Comparison of ENCODE assay signal across 9 cellular contexts in the genomic region with DNA sequence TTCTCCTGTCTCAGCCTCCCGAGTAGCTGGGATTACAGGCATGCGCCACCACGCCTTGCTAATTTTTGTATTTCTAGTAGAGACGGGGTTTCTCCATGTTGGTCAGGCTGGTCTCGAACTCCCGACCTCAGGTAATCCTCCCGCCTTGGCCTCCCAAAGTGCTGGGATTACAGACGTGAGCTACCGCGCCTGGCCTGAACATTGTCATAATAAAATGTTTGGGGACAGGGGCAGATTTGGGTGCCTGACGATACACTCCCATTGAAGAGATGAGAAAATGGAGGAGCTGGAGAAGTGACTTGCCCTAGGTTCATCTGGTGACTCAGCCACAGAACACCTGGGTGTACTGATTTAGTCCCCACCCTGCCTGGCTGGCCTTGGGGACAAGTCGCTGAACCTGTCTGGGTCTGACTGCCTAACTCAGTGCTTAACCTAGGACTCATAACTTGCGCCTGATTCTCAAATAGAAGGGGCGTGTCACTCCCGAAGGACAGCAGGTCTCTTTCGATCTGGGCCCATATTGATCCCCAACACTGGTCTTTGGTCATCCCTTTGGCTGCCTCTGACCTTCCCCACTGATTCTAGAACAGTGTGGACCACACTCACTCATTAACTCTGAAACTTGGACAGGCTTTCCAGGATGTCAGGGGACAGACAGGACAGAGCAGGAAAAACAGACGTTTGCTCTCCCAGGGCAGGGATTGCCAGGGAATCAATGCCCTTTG. TPM values are rescaled to one million over a fixed set of nuclear protein-coding genes. Genes with fewer than 3 reads are reported as not detected.
DNase-seq lines count a peak whose midpoint lies in the region; ATAC-seq and TF ChIP-seq lines count a peak whose summit lies in the region.
"Had no signal": no experiment of that assay in that cellular context is flagged by ENCODE, and none has a peak within 500 bp of the region (broad histone marks: within the 10 kb centered on the region; RNA-seq: fewer than 3 reads in every experiment).

No MANE protein-coding gene starts in this region.

- ATAC-seq in naive thymus-derived CD8-positive, alpha-beta T cell = no peak
- no peak for ATAC-seq in GM21381 (IDR thresholded peaks at IDR 0.05; ENCODE audit: unreplicated experiment)

- peak overlapping the region; percentile 90 for H3K4me2 ChIP-seq in BLaER1

- no peaks in the 10 kb centered on the region for H3K9me3 Mint-ChIP-seq in naive thymus-derived CD8-positive, alpha-beta T cell

- H3K27ac Mint-ChIP-seq in naive thymus-derived CD8-positive, alpha-beta T cell = peak overlapping the region; percentile 53 to 94 (median 88)

- POLR2A ChIA-PET in naive thymus-derived CD8-positive, alpha-beta T cell (lab: Charles Lee) = interaction anchor here (1.0 to 4.9 kb wide), 11 partner anchors 8 to 117 kb away, joined by 3 to 78 read pairs (median 6); a partner anchor contains a TSS

- no peaks in the 10 kb centered on the region for H3K9me3 ChIP-seq in BLaER1

- H3K9ac ChIP-seq in BLaER1 = peak overlapping the region; percentile 86; the same call in 1 of the 2 replicates

- H3K27ac ChIP-seq in BLaER1 = no peak overlapping the region
- H3K27ac ChIP-seq in dorsolateral prefrontal cortex = peak overlapping the region in 24 of 59 donors; percentile 65 to 94 (median 88)

- H3K4me1 ChIP-seq in BLaER1 = peaks cover 15% of the 10 kb centered on the region

- H4K20me1 ChIP-seq in BLaER1 = no peaks in the 10 kb centered on the region

- H3K36me3 ChIP-seq in BLaER1 = no peaks in the 10 kb centered on the region

- TF ChIP-seq CTCF in dorsolateral prefrontal cortex (IDR thresholded peaks at IDR 0.05 in 54 of 56, conservative IDR thresholded peaks at IDR 0.05 in 2 of 56; ENCODE audit: low read depth in 1 of 56, partially characterized antibody in 56 of 56) = no peak

- peaks cover 5 to 27% (median 19%) of the 10 kb centered on the region in 4 donors for H3K4me1 Mint-ChIP-seq in naive thymus-derived CD8-positive, alpha-beta T cell

- intact Hi-C loops in dorsolateral prefrontal cortex (cut with DNase I) = loop anchor here (2.0 to 5.0 kb wide), 3 partner anchors 87 to 164 kb away; a partner anchor contains a TSS

- no peaks in the 10 kb centered on the region for H3K27me3 Mint-ChIP-seq in naive thymus-derived CD8-positive, alpha-beta T cell

- no peaks in the 10 kb centered on the region for H3K36me3 Mint-ChIP-seq in naive thymus-derived CD8-positive, alpha-beta T cell

- peak; percentile 66 for DNase-seq in LoVo (ENCODE audit: low spot score)
- DNase-seq in dorsolateral prefrontal cortex = no peak
- DNase-seq in naive thymus-derived CD8-positive, alpha-beta T cell = no peak
- no peak for DNase-seq in D341Med (ENCODE audit: low spot score)
- DNase-seq in AML-193 (lab: John Stamatoyannopoulos, UW) = no peak
- DNase-seq in NOMO-1 treated with DMSO at 0.1 percent for 48 hours (lab: John Stamatoyannopoulos, UW; ENCODE audit: unreplicated experiment) = no peak
- DNase-seq: NCI-H1930 had no signal

- H3K27me3 ChIP-seq in BLaER1 = 0 out of 2 replicates have a peak, but pooled peaks cover 9% of the 10 kb centered on the region
- H3K27me3 ChIP-seq in dorsolateral prefrontal cortex = no peaks in the 10 kb centered on the region

- H3K4me3 Mint-ChIP-seq in naive thymus-derived CD8-positive, alpha-beta T cell = peak overlapping the region; percentile 78 to 90 (median 86)

- H3K4me3 ChIP-seq in BLaER1 (peak overlapping the region; percentile 72), dorsolateral prefrontal cortex (peak overlapping the region in 57 of 59 donors; percentile 47 to 89 (median 73))

RNA-seq across cellular contexts. Expression of a gene that starts 7.6 kb away (rescaled TPM):
- total RNA-seq in dorsolateral prefrontal cortex = 10 to 100 TPM; 14.1 to 34.9 (median 22.9) TPM
- total RNA-seq in naive thymus-derived CD8-positive, alpha-beta T cell = 10 to 100 TPM; 32.7 to 35.5 TPM
- 1 to 10 TPM in 1 of 3 donors, under 1 TPM in 2; 0.23 to 1.4 (median 0.50) TPM for polyA plus RNA-seq in naive thymus-derived CD8-positive, alpha-beta T cell

RNA-seq across cellular contexts. Expression of a gene that starts 28.4 kb away (rescaled TPM):
- 1 to 10 TPM in 85 of 120 experiments, under 1 TPM in 35; 0.50 to 4.5 (median 1.3) TPM for total RNA-seq in dorsolateral prefrontal cortex
- total RNA-seq in naive thymus-derived CD8-positive, alpha-beta T cell = under 1 TPM; 0.85 to 0.86 TPM
- under 1 TPM in 1 of 3 donors, not detected in 2; 0.27 TPM for polyA plus RNA-seq in naive thymus-derived CD8-positive, alpha-beta T cell
